Comparison of ENCODE assay signal across 8 cellular contexts in genomic region chr11:3797329-3798090, GRCh38. TPM values are rescaled to one million over a fixed set of nuclear protein-coding genes. Genes with fewer than 3 reads are reported as not detected.
A peak's percentile ranks its signal among the peaks of the same experiment; 100 is the strongest.
DNase-seq lines count a peak whose midpoint lies in the region; ATAC-seq, FAIRE-seq and TF ChIP-seq lines count a peak whose summit lies in the region.

NUP98 (minus strand) TSS chr11:3797554; CDS start chr11:3782117, 15,437 bp downstream.

- H3K27me3 Mint-ChIP-seq in activated CD4-positive, alpha-beta memory T cell treated with anti-CD3 and anti-CD28 coated beads for 36 hours, result no peaks in the 10 kb centered on the region

- peak; percentile 77 to 91 for TF ChIP-seq POLR2A in HepG2 (IDR thresholded peaks at IDR 0.05; ENCODE audit: insufficient read depth in 1 of 2, low read depth in 2 of 2, low read length in 2 of 2)

- ATAC-seq in GM19438 (IDR thresholded peaks at IDR 0.05; ENCODE audit: low read depth, unreplicated experiment), result peak; percentile 88
- ATAC-seq in HG03575 (IDR thresholded peaks at IDR 0.05; ENCODE audit: extremely low read depth, insufficient number of reproducible peaks, low FRiP score, unreplicated experiment), result peak; percentile 62
- ATAC-seq in HepG2, result peak; percentile 92

- peak within 1 kb of the TSS; percentile 88 for H3K27ac ChIP-seq in HepG2 (ENCODE audit: extremely low read length, insufficient read depth, low read length)

- FAIRE-seq in HepG2 (lab: Jason Lieb, UNC), result peak; percentile 95

- H3K4me1 Mint-ChIP-seq in activated CD4-positive, alpha-beta memory T cell treated with anti-CD3 and anti-CD28 coated beads for 36 hours (ENCODE audit: low read depth), result peaks cover 40% of the 10 kb centered on the region

- intact Hi-C loops in activated CD4-positive, alpha-beta memory T cell treated with anti-CD3 and anti-CD28 coated beads for 36 hours (cut with micrococcal nuclease), result loop anchor here (1.0 to 2.0 kb wide), 5 partner anchors 11 to 809 kb away; partner anchors contain the start of genes PGAP2 and RRM1
- intact Hi-C loops in HepG2 (cut with micrococcal nuclease; ENCODE audit: unreplicated experiment), result no loop called here

- H3K4me3 ChIP-seq in HepG2 (replicated peaks in 1 of 3; ENCODE audit: insufficient read depth in 1 of 3, low read depth in 2 of 3, low read length in 3 of 3), result peak within 1 kb of the TSS; percentile 87 to 98 (median 96)

- peak within 1 kb of the TSS; percentile 97 for H3K9ac ChIP-seq in HepG2 (ENCODE audit: insufficient read depth, low read depth, low read length)

- no peak within 1 kb of the TSS for H2AFZ ChIP-seq in HepG2 (ENCODE audit: low read length)

- no peaks in the 10 kb centered on the region; a peak in 1 of 5 replicates for H3K27me3 ChIP-seq in HepG2 (ENCODE audit: control insufficient read depth in 1 of 2, insufficient read depth in 2 of 2, low read length in 2 of 2)

- DNase-seq in CD1c-positive myeloid dendritic cell (ENCODE audit: extremely low spot score), result peak; percentile 100
- peak; percentile 95 for DNase-seq in NCI-H82 treated with DMSO at 0.1 percent for 48 hours (lab: John Stamatoyannopoulos, UW; ENCODE audit: unreplicated experiment)
- DNase-seq in activated CD4-positive, alpha-beta memory T cell treated with anti-CD3 and anti-CD28 coated beads for 36 hours, result peak; percentile 100
- DNase-seq in dermis microvascular lymphatic vessel endothelial cell (ENCODE audit: low read depth in 2 of 2), result peak; percentile 99 to 100
- DNase-seq in HepG2 (ENCODE audit: low spot score), result peak; percentile 99
- DNase-seq in stimulated activated CD4-positive, alpha-beta T cell treated with anti-CD3 and anti-CD28 coated beads, Interleukin-4, amount 100 ng/mL, for 1 hour, result peak; percentile 99

- H3K4me2 ChIP-seq in HepG2 (ENCODE audit: low read depth, low read length), result peak within 1 kb of the TSS; percentile 85

- POLR2A ChIA-PET in activated CD4-positive, alpha-beta memory T cell treated with anti-CD3 and anti-CD28 coated beads for 36 hours (lab: Charles Lee), result interaction anchor here (0.5 to 3.5 kb wide), 8 partner anchors 10 to 76 kb away, joined by 3 to 18 read pairs (median 4); partner anchors contain the start of genes PGAP2 and RHOG
- POLR2A ChIA-PET in HepG2 (lab: Yijun Ruan, JAX), result interaction anchor here (0.7 to 1.5 kb wide), 10 partner anchors 8 to 57 kb away, joined by 3 to 35 read pairs (median 4); partner anchors contain the start of genes PGAP2 and RHOG

- peak within 1 kb of the TSS; percentile 90 for H3K4me3 Mint-ChIP-seq in activated CD4-positive, alpha-beta memory T cell treated with anti-CD3 and anti-CD28 coated beads for 36 hours

- WGBS in HepG2 (ENCODE audit: low lambda C conversion rate), result under 1% methylated on average over 25 of the region's 86 CpGs

- peaks cover 39% of the 10 kb centered on the region for H3K4me1 ChIP-seq in HepG2 (ENCODE audit: insufficient read depth, low read length)

- peaks cover 21% of the 10 kb centered on the region for H3K36me3 Mint-ChIP-seq in activated CD4-positive, alpha-beta memory T cell treated with anti-CD3 and anti-CD28 coated beads for 36 hours

- peak; percentile 69; the same call in 1 of the 2 replicates for TF ChIP-seq RAD21 in HepG2 (CRISPR knock-in tag; IDR thresholded peaks at IDR 0.05)

- CTCF ChIA-PET in activated CD4-positive, alpha-beta memory T cell treated with anti-CD3 and anti-CD28 coated beads for 36 hours (lab: Charles Lee), result interaction anchor here (0.6 to 3.3 kb wide), 6 partner anchors 11 to 57 kb away, joined by 3 to 40 read pairs (median 4); partner anchors contain the start of genes PGAP2 and STIM1
- CTCF ChIA-PET in HepG2 (lab: Yijun Ruan, JAX; ENCODE audit: low intra/inter-chr PET ratio, low total read pairs), result interaction anchor here (1.3 kb wide), 1 partner anchor 10 kb away, joined by 3 read pairs; the partner anchor contains the start of gene PGAP2

- BruUV-seq in HepG2 (replicated peaks; lab: Mats Ljungman, UMichigan), result no TSS peak

- H3K9me3 ChIP-seq in HepG2 (ENCODE audit: low read length), result no peaks in the 10 kb centered on the region

- no peaks in the 10 kb centered on the region for H3K9me3 Mint-ChIP-seq in activated CD4-positive, alpha-beta memory T cell treated with anti-CD3 and anti-CD28 coated beads for 36 hours

- no peak for TF ChIP-seq EP300 in HepG2 (IDR thresholded peaks at IDR 0.05; ENCODE audit: low read depth in 2 of 2, low read length in 2 of 2)
- TF ChIP-seq EP300 in HepG2 (CRISPR knock-in tag; IDR thresholded peaks at IDR 0.05; ENCODE audit: borderline replicate concordance), result no peak

- peaks cover 18% of the 10 kb centered on the region for H4K20me1 ChIP-seq in HepG2 (ENCODE audit: insufficient read depth, low read length)

- peak; percentile 22 for TF ChIP-seq CTCF in HepG2 (CRISPR knock-in tag; IDR thresholded peaks at IDR 0.05)

- peaks cover 2 to 12% of the 10 kb centered on the region in 2 experiments; a peak in 4 of 5 replicates for H3K36me3 ChIP-seq in HepG2 (replicated peaks in 1 of 2; ENCODE audit: control insufficient read depth in 1 of 2, insufficient read depth in 2 of 2, low read length in 2 of 2)

- peak within 1 kb of the TSS; percentile 96 for H3K27ac Mint-ChIP-seq in activated CD4-positive, alpha-beta memory T cell treated with anti-CD3 and anti-CD28 coated beads for 36 hours

- peaks cover 45% of the 10 kb centered on the region for H3K79me2 ChIP-seq in HepG2 (ENCODE audit: insufficient read depth, low read length)

- in situ Hi-C loops in HepG2 (cut with HindIII; ENCODE audit: extremely low pct_ligation_motif_present, low pct_unique_long_range_greater_than_20kb), result no loop called here

TF ChIP-seq in HepG2, 621 proteins besides CTCF, POLR2A, EP300 and RAD21 (continues in another document):
- TF ChIP-seq THAP9 (CRISPR knock-in tag; IDR thresholded peaks at IDR 0.05; ENCODE audit: borderline replicate concordance) (peak; percentile 96), NFE2 (CRISPR knock-in tag; IDR thresholded peaks at IDR 0.05) (no peak), ZMAT3 (CRISPR knock-in tag; conservative IDR thresholded peaks at IDR 0.05) (peak; percentile 89), ZNF367 (CRISPR knock-in tag; IDR thresholded peaks at IDR 0.05; ENCODE audit: borderline replicate concordance) (no peak), JUND (CRISPR knock-in tag; IDR thresholded peaks at IDR 0.05) (peak; percentile 7; the same call in 1 of the 2 replicates), ZSCAN9 (CRISPR knock-in tag; IDR thresholded peaks at IDR 0.05; ENCODE audit: borderline replicate concordance) (no peak; the same call in 1 of the 2 replicates), MAFG (CRISPR knock-in tag; IDR thresholded peaks at IDR 0.05) (no peak), ZNF235 (CRISPR knock-in tag; IDR thresholded peaks at IDR 0.05; ENCODE audit: borderline replicate concordance) (0 out of 2 replicates have a peak, but pooled peaks have one; percentile 30), SOX5 (CRISPR knock-in tag; IDR thresholded peaks at IDR 0.05; ENCODE audit: borderline replicate concordance) (no peak)

RNA-seq across cellular contexts. Expression of gene NUP98, which starts in this region (rescaled TPM):
- 100 to 1,000 TPM in 1 of 2 experiments, 10 to 100 TPM in 1; 90.6 to 104 TPM for total RNA-seq in activated CD4-positive, alpha-beta memory T cell treated with anti-CD3 and anti-CD28 coated beads for 36 hours
- total RNA-seq in dermis microvascular lymphatic vessel endothelial cell (82.4 and 106 TPM in 2 replicates), HepG2 (2016; rRNA removed; fragmentation: Illumina TruSeq; extraction: Trizol) (85.3 and 126 TPM in 2 replicates)
- total RNA-seq in HepG2 (2016; cell fraction: cytosol; rRNA removed; fragmentation: Illumina TruSeq; extraction: Trizol; ENCODE audit: low read depth), result 43.1 and 51.6 TPM in 2 replicates
- total RNA-seq in HepG2 (2016; cell fraction: insoluble cytoplasmic fraction; rRNA removed; fragmentation: Illumina TruSeq; extraction: Trizol), result 89.3 and 123 TPM in 2 replicates
- 26.3 and 32.0 TPM in 2 replicates for total RNA-seq in HepG2 (2016; cell fraction: membrane; rRNA removed; fragmentation: Illumina TruSeq; extraction: Trizol)
- total RNA-seq in HepG2 (2016; cell fraction: nucleus; rRNA removed; fragmentation: Illumina TruSeq; extraction: Trizol), result 76.7 and 93.4 TPM in 2 replicates
- polyA plus RNA-seq in HepG2 (2011; rRNA removed), result 73.6 and 76.6 TPM in 2 replicates
- 69.6 and 79.5 TPM in 2 replicates for polyA plus RNA-seq in HepG2 (2011; cell fraction: cytosol; rRNA removed)
- polyA plus RNA-seq in HepG2 (2011; cell fraction: nucleus; rRNA removed), result 104 and 106 TPM in 2 replicates
- 30.9 and 40.3 TPM in 2 replicates for polyA plus RNA-seq in HepG2 (2012)
- polyA plus RNA-seq in HepG2 (2016; cell fraction: cytosol; fragmentation: Illumina TruSeq; extraction: Trizol; ENCODE audit: low read depth), result 3.7 and 4.0 TPM in 2 replicates
- 75.4 and 87.3 TPM in 2 replicates for polyA plus RNA-seq in HepG2 (2016; cell fraction: insoluble cytoplasmic fraction; fragmentation: Illumina TruSeq; extraction: Trizol; ENCODE audit: low read depth)
- polyA plus RNA-seq in HepG2 (2016; cell fraction: membrane; fragmentation: Illumina TruSeq; extraction: Trizol; ENCODE audit: low read depth), result 7.2 and 10.0 TPM in 2 replicates
- polyA plus RNA-seq in HepG2 (2016; cell fraction: nucleus; fragmentation: Illumina TruSeq; extraction: Trizol; ENCODE audit: insufficient read depth, low read depth), result 69.6 and 70.2 TPM in 2 replicates
- polyA minus RNA-seq in HepG2 (2011; rRNA and poly(A)+ RNA removed; ENCODE audit: low replicate concordance), result 297 and 701 TPM in 2 replicates
- 83.2 and 92.9 TPM in 2 replicates for polyA minus RNA-seq in HepG2 (2011; cell fraction: cytosol; rRNA and poly(A)+ RNA removed)
- polyA minus RNA-seq in HepG2 (2011; cell fraction: nucleus; rRNA and poly(A)+ RNA removed), result 87.9 and 109 TPM in 2 replicates

Comparison
In these comparisons a context has a peak if more than half of its experiments do, and no peak if none do; other contexts are left out.
1. Peak in every context shown above with its lines: DNase-seq, ATAC-seq, H3K4me3 ChIP-seq and H3K27ac ChIP-seq.